ENCODE assay signal across 18 cellular contexts in genomic region chr4:54570822-54571221, GRCh38.
DNase-seq lines count a peak whose midpoint lies in the region; ATAC-seq and TF ChIP-seq lines count a peak whose summit lies in the region.
"Had no signal": no experiment of that assay in that cellular context is flagged by ENCODE, and none has a peak within 500 bp of the region (broad histone marks: within the 10 kb centered on the region; RNA-seq: fewer than 3 reads in every experiment).

No MANE protein-coding gene starts in this region.

- DNase-seq in endodermal cell (no peak), right cardiac atrium (no peak), DMS 273 (lab: John Stamatoyannopoulos, UW; ENCODE audit: unreplicated experiment) (no peak), AG08395 (ENCODE audit: low spot score) (no peak)
- DNase-seq in activated T-helper 1 cell treated with anti-CD3 and anti-CD28 coated beads, Interleukin-12 subunit alpha, Interleukin-12 subunit beta, Interleukin-2, Interleukin-4 antibody, amounts not matched to agents 30 ng/mL and 10 ng/mL and 1 ng/mL, durations not matched to agents 14 hours and 24 hours and 36 hours (ENCODE audit: low spot score), result no peak
- DNase-seq: 8988T; ACHN; Calu3; CD4-positive, alpha-beta T cell; COR-L47; DMS153; DND-41; H7; HCEC 1CT had no signal

- no peaks in the 10 kb centered on the region for H3K9me3 Mint-ChIP-seq in endodermal cell
- H3K9me3 Mint-ChIP-seq in activated T-helper 1 cell treated with anti-CD3 and anti-CD28 coated beads, Interleukin-12 subunit alpha, Interleukin-12 subunit beta, Interleukin-2, Interleukin-4 antibody, amounts not matched to agents 30 ng/mL and 10 ng/mL and 1 ng/mL, durations not matched to agents 14 hours and 24 hours and 36 hours, result no peaks in the 10 kb centered on the region
- H3K9me3 Mint-ChIP-seq: CD4-positive, alpha-beta T cell had no signal

- intact Hi-C loops in right cardiac atrium (cut with DNase I), result no loop called here
- intact Hi-C loops in activated T-helper 1 cell treated with anti-CD3 and anti-CD28 coated beads, Interleukin-12 subunit alpha, Interleukin-12 subunit beta, Interleukin-2, Interleukin-4 antibody, amounts not matched to agents 30 ng/mL and 10 ng/mL and 1 ng/mL, durations not matched to agents 14 hours and 24 hours and 36 hours (cut with micrococcal nuclease), result no loop called here

- H3K27me3 Mint-ChIP-seq in endodermal cell (ENCODE audit: insufficient read depth), result peaks cover 20% of the 10 kb centered on the region
- no peaks in the 10 kb centered on the region for H3K27me3 Mint-ChIP-seq in activated T-helper 1 cell treated with anti-CD3 and anti-CD28 coated beads, Interleukin-12 subunit alpha, Interleukin-12 subunit beta, Interleukin-2, Interleukin-4 antibody, amounts not matched to agents 30 ng/mL and 10 ng/mL and 1 ng/mL, durations not matched to agents 14 hours and 24 hours and 36 hours (ENCODE audit: insufficient read depth)
- H3K27me3 Mint-ChIP-seq: CD4-positive, alpha-beta T cell had no signal

- POLR2A ChIA-PET in HEK293 (lab: Yijun Ruan, JAX), result no interaction called here

- H3K4me3 Mint-ChIP-seq in endodermal cell, result no peak overlapping the region
- H3K4me3 Mint-ChIP-seq in activated T-helper 1 cell treated with anti-CD3 and anti-CD28 coated beads, Interleukin-12 subunit alpha, Interleukin-12 subunit beta, Interleukin-2, Interleukin-4 antibody, amounts not matched to agents 30 ng/mL and 10 ng/mL and 1 ng/mL, durations not matched to agents 14 hours and 24 hours and 36 hours, result no peak overlapping the region
- H3K4me3 Mint-ChIP-seq: CD14-positive monocyte; CD4-positive, alpha-beta T cell had no signal

- TF ChIP-seq CTCF in HEK293 (tag by site-specific recombination; IDR thresholded peaks at IDR 0.05) (no peak), endodermal cell (conservative IDR thresholded peaks at IDR 0.05) (no peak)

- CTCF ChIA-PET in HEK293 (lab: Yijun Ruan, JAX), result interaction anchor here (0.5 kb wide), 1 partner anchor 87 kb away, joined by 4 read pairs; the partner anchor contains the start of gene KIT

- no peaks in the 10 kb centered on the region; a peak in 1 of 22 replicates for H3K9me3 ChIP-seq in BLaER1 treated with 17β-estradiol and CSF1 and Interleukin-3, amounts not matched to agents 10 nM and 100 nM (replicated peaks in 1 of 11)
- H3K9me3 ChIP-seq in HEK293 (ENCODE audit: control insufficient read depth, insufficient read depth, low read depth, low read length) (no peaks in the 10 kb centered on the region), endodermal cell (ENCODE audit: control insufficient read depth, low read length) (no peaks in the 10 kb centered on the region), right cardiac atrium (ENCODE audit: control insufficient read depth, low read length) (no peaks in the 10 kb centered on the region)
- H3K9me3 ChIP-seq: A549 had no signal

- peak overlapping the region in 8 of 11 experiments; percentile 24 to 77 (median 58); a peak in 13 of 22 replicates for H3K4me2 ChIP-seq in BLaER1 treated with 17β-estradiol and CSF1 and Interleukin-3, amounts not matched to agents 10 nM and 100 nM
- H3K4me2 ChIP-seq: A549 had no signal

- H3K36me3 Mint-ChIP-seq in endodermal cell (ENCODE audit: low read depth), result no peaks in the 10 kb centered on the region
- no peaks in the 10 kb centered on the region for H3K36me3 Mint-ChIP-seq in activated T-helper 1 cell treated with anti-CD3 and anti-CD28 coated beads, Interleukin-12 subunit alpha, Interleukin-12 subunit beta, Interleukin-2, Interleukin-4 antibody, amounts not matched to agents 30 ng/mL and 10 ng/mL and 1 ng/mL, durations not matched to agents 14 hours and 24 hours and 36 hours (ENCODE audit: low read depth)
- H3K36me3 Mint-ChIP-seq: CD14-positive monocyte had no signal

- no peak overlapping the region for H3K27ac Mint-ChIP-seq in endodermal cell
- no peak overlapping the region for H3K27ac Mint-ChIP-seq in activated T-helper 1 cell treated with anti-CD3 and anti-CD28 coated beads, Interleukin-12 subunit alpha, Interleukin-12 subunit beta, Interleukin-2, Interleukin-4 antibody, amounts not matched to agents 30 ng/mL and 10 ng/mL and 1 ng/mL, durations not matched to agents 14 hours and 24 hours and 36 hours
- H3K27ac Mint-ChIP-seq: CD4-positive, alpha-beta T cell had no signal

- no peak overlapping the region for H3K27ac ChIP-seq in BLaER1 treated with 17β-estradiol and CSF1 and Interleukin-3, amounts not matched to agents 10 nM and 100 nM
- H3K27ac ChIP-seq in HEK293 (ENCODE audit: extremely low read depth, low read depth, low read length) (no peak overlapping the region), endodermal cell (ENCODE audit: low read depth, low read length) (no peak overlapping the region), right cardiac atrium (ENCODE audit: low read length) (no peak overlapping the region)
- H3K27ac ChIP-seq: A549 had no signal

- H4K20me1 ChIP-seq in BLaER1 treated with 17β-estradiol and CSF1 and Interleukin-3, amounts not matched to agents 10 nM and 100 nM, result no peaks in the 10 kb centered on the region

- H3K27me3 ChIP-seq in BLaER1 treated with 17β-estradiol and CSF1 and Interleukin-3, amounts not matched to agents 10 nM and 100 nM, result no peaks in the 10 kb centered on the region
- H3K27me3 ChIP-seq in endodermal cell (ENCODE audit: control insufficient read depth, insufficient read depth, low read length, poor library complexity, severe bottlenecking) (no peaks in the 10 kb centered on the region), right cardiac atrium (ENCODE audit: control insufficient read depth, insufficient read depth) (no peaks in the 10 kb centered on the region)

- no peak overlapping the region for H3K4me3 ChIP-seq in BLaER1 treated with 17β-estradiol and CSF1 and Interleukin-3, amounts not matched to agents 10 nM and 100 nM
- H3K4me3 ChIP-seq in HEK293 (ENCODE audit: low read depth, low read length) (no peak overlapping the region), endodermal cell (ENCODE audit: low read length) (peak overlapping the region; percentile 47), right cardiac atrium (ENCODE audit: low read length) (no peak overlapping the region)
- H3K4me3 ChIP-seq: A549 had no signal

- H3K4me1 ChIP-seq in BLaER1 treated with 17β-estradiol and CSF1 and Interleukin-3, amounts not matched to agents 10 nM and 100 nM, result peaks cover 0 to 23% (median 9%) of the 10 kb centered on the region in 10 experiments; a peak in 10 of 20 replicates
- H3K4me1 ChIP-seq in HEK293 (ENCODE audit: control insufficient read depth, insufficient read depth, low read length) (no peaks in the 10 kb centered on the region), endodermal cell (ENCODE audit: control insufficient read depth, insufficient read depth, low read length) (peaks cover 25% of the 10 kb centered on the region), right cardiac atrium (ENCODE audit: control insufficient read depth, insufficient read depth, low read length) (peaks cover 4% of the 10 kb centered on the region)
- H3K4me1 ChIP-seq: A549 had no signal

- peaks cover 45% of the 10 kb centered on the region for H3K4me1 Mint-ChIP-seq in endodermal cell
- H3K4me1 Mint-ChIP-seq in activated T-helper 1 cell treated with anti-CD3 and anti-CD28 coated beads, Interleukin-12 subunit alpha, Interleukin-12 subunit beta, Interleukin-2, Interleukin-4 antibody, amounts not matched to agents 30 ng/mL and 10 ng/mL and 1 ng/mL, durations not matched to agents 14 hours and 24 hours and 36 hours (ENCODE audit: low read depth), result peaks cover 5% of the 10 kb centered on the region
- H3K4me1 Mint-ChIP-seq: CD14-positive monocyte had no signal

- H3K36me3 ChIP-seq in BLaER1 treated with 17β-estradiol and CSF1 and Interleukin-3, amounts not matched to agents 10 nM and 100 nM, result no peaks in the 10 kb centered on the region
- H3K36me3 ChIP-seq in HEK293 (ENCODE audit: control insufficient read depth in 2 of 2, insufficient read depth in 1 of 2, low read length in 2 of 2) (no peaks in the 10 kb centered on the region), endodermal cell (ENCODE audit: control insufficient read depth, insufficient read depth, low read length) (no peaks in the 10 kb centered on the region)

- no peak overlapping the region for H3K9ac ChIP-seq in BLaER1 treated with 17β-estradiol and CSF1 and Interleukin-3, amounts not matched to agents 10 nM and 100 nM
- H3K9ac ChIP-seq in endodermal cell (ENCODE audit: extremely low read depth, low read length, poor library complexity, severe bottlenecking), result no peak overlapping the region

- no peak for ATAC-seq in right cardiac atrium
- ATAC-seq: A549 had no signal

- WGBS in endodermal cell (ENCODE audit: insufficient coverage in 1 of 2, insufficient read length in 1 of 2), 2 experiments, result 65 to 73% methylated on average over 2 of the region's 2 CpGs
- WGBS in right cardiac atrium, result 65% methylated on average over 2 of the region's 2 CpGs

TF ChIP-seq in HEK293, 187 proteins besides CTCF, POLR2A, EP300 and RAD21:
- no peak for TF ChIP-seq ZNF350 (tag by site-specific recombination; IDR thresholded peaks at IDR 0.05)
- 0 out of 2 replicates have a peak, but pooled peaks have one; percentile 21 for TF ChIP-seq ZBTB17 (tag by site-specific recombination; IDR thresholded peaks at IDR 0.05)
